9 cellular contexts compared by ENCODE assay signal in the genomic region with DNA sequence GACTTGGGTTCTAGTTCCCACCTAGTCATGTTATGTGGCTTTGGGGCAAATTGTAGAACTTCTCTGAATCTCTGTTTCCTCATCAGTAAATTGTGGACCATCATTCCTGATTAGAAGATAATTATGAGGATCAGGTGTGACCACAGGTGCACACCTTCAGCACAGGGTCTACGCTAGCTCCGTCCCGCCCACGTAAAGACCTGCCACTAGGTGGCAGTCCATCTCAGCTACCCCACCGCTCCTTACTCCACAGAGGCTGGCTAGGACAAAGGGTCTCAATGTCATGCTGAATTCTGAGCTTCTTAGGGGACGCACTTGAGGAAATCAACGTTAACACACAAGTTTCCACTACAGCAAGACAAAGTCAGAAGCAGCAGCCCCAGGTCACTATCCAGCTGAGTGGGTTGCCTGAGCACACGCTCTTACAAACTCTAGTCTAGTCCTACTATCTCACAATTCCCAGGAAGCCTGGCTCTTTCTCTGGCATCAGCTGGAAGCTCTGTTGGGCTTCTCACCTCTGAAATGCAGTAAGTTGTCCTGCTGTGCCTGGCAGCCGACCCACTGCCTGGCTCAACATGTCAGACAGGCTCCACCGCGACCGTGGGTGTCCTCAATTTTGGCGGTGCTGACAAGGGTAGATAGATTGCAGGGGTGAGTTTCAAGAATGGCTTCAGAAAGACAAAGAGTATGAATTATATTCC. TPM values are rescaled to one million over a fixed set of nuclear protein-coding genes. Genes with fewer than 3 reads are reported as not detected.
DNase-seq lines count a peak whose midpoint lies in the region; ATAC-seq and TF ChIP-seq lines count a peak whose summit lies in the region.
"Had no signal": no experiment of that assay in that cellular context is flagged by ENCODE, and none has a peak within 500 bp of the region (broad histone marks: within the 10 kb centered on the region; RNA-seq: fewer than 3 reads in every experiment).

No MANE protein-coding gene starts in this region.

- H3K4me1 Mint-ChIP-seq in mesothelial cell of epicardium, result peaks cover 29% of the 10 kb centered on the region
- H3K4me1 Mint-ChIP-seq in type B pancreatic cell (ENCODE audit: unreplicated experiment), result peaks cover 42% of the 10 kb centered on the region

- peak overlapping the region; percentile 84 for H3K4me3 Mint-ChIP-seq in mesothelial cell of epicardium
- H3K4me3 Mint-ChIP-seq in type B pancreatic cell, result peak overlapping the region; percentile 94

- no peaks in the 10 kb centered on the region for H3K9me3 Mint-ChIP-seq in mesothelial cell of epicardium
- no peaks in the 10 kb centered on the region for H3K9me3 Mint-ChIP-seq in type B pancreatic cell

- H3K27ac Mint-ChIP-seq in mesothelial cell of epicardium, result peak overlapping the region; percentile 94
- H3K27ac Mint-ChIP-seq in type B pancreatic cell, result peak overlapping the region; percentile 77

- H3K27ac ChIP-seq in cingulate gyrus (ENCODE audit: low read depth, low read length), result peak overlapping the region; percentile 61
- H3K27ac ChIP-seq: BLaER1 treated with 17β-estradiol and CSF1 and Interleukin-3, amounts not matched to agents 10 nM and 100 nM had no signal

- ATAC-seq in GM21526 (IDR thresholded peaks at IDR 0.05; ENCODE audit: low FRiP score, unreplicated experiment), result no peak

- H3K36me3 Mint-ChIP-seq in mesothelial cell of epicardium (peaks cover 8% of the 10 kb centered on the region), type B pancreatic cell (peaks cover 10% of the 10 kb centered on the region)

- H3K27me3 Mint-ChIP-seq in mesothelial cell of epicardium (ENCODE audit: low read depth) (no peaks in the 10 kb centered on the region), type B pancreatic cell (no peaks in the 10 kb centered on the region)

- TF ChIP-seq CTCF in mesothelial cell of epicardium (IDR thresholded peaks at IDR 0.05; ENCODE audit: unreplicated experiment) (peak; percentile 53), type B pancreatic cell (conservative IDR thresholded peaks at IDR 0.05) (peak; percentile 80)

- DNase-seq in NCI-H1092 treated with DMSO at 0.1 percent for 48 hours (lab: John Stamatoyannopoulos, UW) (peak; percentile 10), NCI-H1092 (lab: John Stamatoyannopoulos, UW) (no peak), NCI-H1105 (lab: John Stamatoyannopoulos, UW) (peak; percentile 24), mesothelial cell of epicardium (ENCODE audit: low spot score in 2 of 2, unreplicated experiment in 2 of 2) (no peak), type B pancreatic cell (ENCODE audit: extremely low spot score, unreplicated experiment) (no peak)
- peak; percentile 65 for DNase-seq in activated CD4-positive, CD25-positive, alpha-beta regulatory T cell treated with anti-CD3 and anti-CD28 coated beads, Interleukin-2, amount 50 U/mL, for 72 hours

RNA-seq across cellular contexts. Expression of a gene that starts 2.0 kb away (rescaled TPM):
- total RNA-seq in mesothelial cell of epicardium, result 286 to 307 TPM (median 301 TPM) in 3 replicates
- 78.9 and 241 TPM in 2 replicates for total RNA-seq in type B pancreatic cell (ENCODE audit: low replicate concordance)

Comparison
In these comparisons a context has a peak if more than half of its experiments do, and no peak if none do; other contexts are left out.
1. DNase-seq: peak in NCI-H1092 treated with DMSO at 0.1 percent for 48 hours (single experiment), NCI-H1105 (single experiment) and activated CD4-positive, CD25-positive, alpha-beta regulatory T cell treated with anti-CD3 and anti-CD28 coated beads, Interleukin-2, amount 50 U/mL, for 72 hours (single experiment); none in NCI-H1092 (single experiment), mesothelial cell of epicardium (0 of 2) and type B pancreatic cell (single experiment).